In genomic region chr13:60162096-60162495, GRCh38 we compare ENCODE assay signal across 14 cellular contexts. TPM values are rescaled to one million over a fixed set of nuclear protein-coding genes. Genes with fewer than 3 reads are reported as not detected.
A peak's percentile ranks its signal among the peaks of the same experiment; 100 is the strongest.
DNase-seq lines count a peak whose midpoint lies in the region; ATAC-seq, FAIRE-seq and TF ChIP-seq lines count a peak whose summit lies in the region.
"Had no signal": no experiment of that assay in that cellular context is flagged by ENCODE, and none has a peak within 500 bp of the region (broad histone marks: within the 10 kb centered on the region; RNA-seq: fewer than 3 reads in every experiment).

No MANE protein-coding gene starts in this region.

- DNase-seq in GM19239 (ENCODE audit: insufficient read length, low spot score): no peak
- no peak for DNase-seq in SK-N-MC (ENCODE audit: low read depth, low spot score)
- DNase-seq in fibroblast of the aortic adventitia (ENCODE audit: low read depth): no peak
- no peak for DNase-seq in NCI-H2107 (lab: John Stamatoyannopoulos, UW)
- no peak for DNase-seq in hypothalamus (lab: John Stamatoyannopoulos, UW)
- DNase-seq: activated B cell treated with CpG ODN at 0.5 μM for 24 hours; anterior cingulate cortex; NCI-H524 treated with DMSO at 0.1 percent for 48 hours; stimulated activated CD4-positive, alpha-beta T cell treated with anti-CD3 and anti-CD28 coated beads, Interleukin-2, amount 100 ng/mL, for 48 hours; tibial artery had no signal

- peaks cover 3% of the 10 kb centered on the region; the same call in 1 of the 2 replicates for H3K9me3 ChIP-seq in SK-N-MC (ENCODE audit: low read depth, low read length)
- H3K9me3 ChIP-seq: tibial artery had no signal

- peaks cover 70% of the 10 kb centered on the region for H3K79me2 ChIP-seq in ACC112 (ENCODE audit: control insufficient read depth, insufficient read depth, low read length, unreplicated experiment)

- no peaks in the 10 kb centered on the region for H3K27me3 ChIP-seq in ACC112 (ENCODE audit: insufficient read depth, low read length)
- H3K27me3 ChIP-seq: foreskin keratinocyte, tibial artery had no signal

- H3K36me3 ChIP-seq in ACC112 (ENCODE audit: insufficient read depth, low read length): peaks cover 13% of the 10 kb centered on the region; the same call in 1 of the 2 replicates
- H3K36me3 ChIP-seq in SK-N-MC (ENCODE audit: insufficient read depth, low read length): peaks cover 32% of the 10 kb centered on the region
- H3K36me3 ChIP-seq: tibial artery had no signal

- peak; percentile 23 for FAIRE-seq in GM19239 (lab: Jason Lieb, UNC)

- H3K27ac ChIP-seq in ACC112 (ENCODE audit: low read depth, low read length): peak overlapping the region; percentile 79
- H3K27ac ChIP-seq in SK-N-MC: no peak overlapping the region
- H3K27ac ChIP-seq: tibial artery had no signal

- H3K4me1 ChIP-seq in ACC112 (ENCODE audit: control insufficient read depth, insufficient read depth, low read length, unreplicated experiment): peaks cover 22% of the 10 kb centered on the region

- peak overlapping the region; percentile 95 for H3K4me3 ChIP-seq in ACC112 (ENCODE audit: low read depth, low read length)
- peak overlapping the region; percentile 99 for H3K4me3 ChIP-seq in SK-N-MC
- peak overlapping the region; percentile 85 for H3K4me3 ChIP-seq in fibroblast of the aortic adventitia (ENCODE audit: low read depth, low read length)

- H2AFZ ChIP-seq in ACC112 (ENCODE audit: low read length, unreplicated experiment): no peak overlapping the region

- no peak for TF ChIP-seq CTCF in fibroblast of the aortic adventitia (IDR thresholded peaks at IDR 0.05; ENCODE audit: insufficient read depth, low read length)

- ATAC-seq in HG02981 (IDR thresholded peaks at IDR 0.05; ENCODE audit: unreplicated experiment) (no peak), HG03045 (IDR thresholded peaks at IDR 0.05; ENCODE audit: unreplicated experiment) (no peak)
- ATAC-seq: foreskin keratinocyte had no signal

- peak overlapping the region; percentile 96 for H3K9ac ChIP-seq in SK-N-MC (ENCODE audit: insufficient read length)

RNA-seq across cellular contexts. Expression of gene DIAPH3, which starts 1.6 kb away (rescaled TPM):
- total RNA-seq in fibroblast of the aortic adventitia (ENCODE audit: low replicate concordance): 4.8 and 40.9 TPM in 2 replicates
